ENCODE assay signal across 1 cellular context in the genomic region with DNA sequence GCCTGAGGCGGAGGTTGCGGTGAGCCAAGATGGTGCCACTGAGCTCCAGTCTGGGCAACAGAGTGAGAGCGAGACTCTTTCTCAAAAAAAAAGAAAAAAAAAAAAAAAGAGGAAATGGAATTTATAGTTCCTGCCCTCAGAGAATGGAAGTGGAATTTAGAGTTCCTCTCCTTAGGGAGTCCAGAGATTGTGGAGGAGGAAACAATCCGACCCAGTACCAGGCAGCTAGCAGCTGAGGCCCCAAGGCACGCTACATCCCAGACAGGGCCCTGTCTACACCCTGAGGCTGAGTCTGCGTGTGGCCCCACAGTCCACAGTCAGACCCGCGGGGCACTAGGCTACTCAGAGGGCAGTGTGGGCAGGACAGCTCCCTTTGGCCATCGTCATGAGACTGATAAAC.
TF ChIP-seq lines count a peak whose summit lies in the region.

No MANE protein-coding gene starts in this region.

TF ChIP-seq in IMR-90, 13 proteins besides CTCF, POLR2A, EP300 and RAD21:
- TF ChIP-seq NFE2L2 (IDR thresholded peaks at IDR 0.05; ENCODE audit: low read depth, low read length) (no peak), MAFK (IDR thresholded peaks at IDR 0.05; ENCODE audit: low read depth, low read length) (no peak), RFX5 (IDR thresholded peaks at IDR 0.05; ENCODE audit: low read depth, low read length) (no peak), FOS (IDR thresholded peaks at IDR 0.05; ENCODE audit: low read depth, low read length) (no peak), SMC3 (IDR thresholded peaks at IDR 0.05; ENCODE audit: low read depth, low read length) (no peak), RCOR1 (IDR thresholded peaks at IDR 0.05; ENCODE audit: insufficient replicate concordance, low read length) (no peak), MXI1 (IDR thresholded peaks at IDR 0.05; ENCODE audit: borderline replicate concordance, low read depth, low read length) (no peak), CHD1 (IDR thresholded peaks at IDR 0.05; ENCODE audit: low read depth, low read length) (no peak), BHLHE40 (IDR thresholded peaks at IDR 0.05; ENCODE audit: low read depth, low read length) (no peak), CEBPB (IDR thresholded peaks at IDR 0.05; ENCODE audit: low read depth, low read length) (no peak), MAZ (IDR thresholded peaks at IDR 0.05; ENCODE audit: borderline replicate concordance, low read depth, low read length) (no peak)
- TF ChIP-seq, protein P1, sequence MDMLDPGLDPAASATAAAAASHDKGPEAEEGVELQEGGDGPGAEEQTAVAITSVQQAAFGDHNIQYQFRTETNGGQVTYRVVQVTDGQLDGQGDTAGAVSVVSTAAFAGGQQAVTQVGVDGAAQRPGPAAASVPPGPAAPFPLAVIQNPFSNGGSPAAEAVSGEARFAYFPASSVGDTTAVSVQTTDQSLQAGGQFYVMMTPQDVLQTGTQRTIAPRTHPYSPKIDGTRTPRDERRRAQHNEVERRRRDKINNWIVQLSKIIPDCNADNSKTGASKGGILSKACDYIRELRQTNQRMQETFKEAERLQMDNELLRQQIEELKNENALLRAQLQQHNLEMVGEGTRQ (IDR thresholded peaks at IDR 0.05; ENCODE audit: low read depth, low read length) = no peak
- TF ChIP-seq, protein P2, sequence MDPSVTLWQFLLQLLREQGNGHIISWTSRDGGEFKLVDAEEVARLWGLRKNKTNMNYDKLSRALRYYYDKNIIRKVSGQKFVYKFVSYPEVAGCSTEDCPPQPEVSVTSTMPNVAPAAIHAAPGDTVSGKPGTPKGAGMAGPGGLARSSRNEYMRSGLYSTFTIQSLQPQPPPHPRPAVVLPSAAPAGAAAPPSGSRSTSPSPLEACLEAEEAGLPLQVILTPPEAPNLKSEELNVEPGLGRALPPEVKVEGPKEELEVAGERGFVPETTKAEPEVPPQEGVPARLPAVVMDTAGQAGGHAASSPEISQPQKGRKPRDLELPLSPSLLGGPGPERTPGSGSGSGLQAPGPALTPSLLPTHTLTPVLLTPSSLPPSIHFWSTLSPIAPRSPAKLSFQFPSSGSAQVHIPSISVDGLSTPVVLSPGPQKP (IDR thresholded peaks at IDR 0.05; ENCODE audit: borderline replicate concordance, low read depth, low read length) = no peak
